ENCODE assay signal across 8 cellular contexts in genomic region chr18:21112140-21112473, GRCh38. TPM values are rescaled to one million over a fixed set of nuclear protein-coding genes. Genes with fewer than 3 reads are reported as not detected.
DNase-seq lines count a peak whose midpoint lies in the region; ATAC-seq, FAIRE-seq and TF ChIP-seq lines count a peak whose summit lies in the region.

No MANE protein-coding gene starts in this region.

- TF ChIP-seq EP300 in gastroesophageal sphincter (IDR thresholded peaks at IDR 0.05) = no peak

- no peaks in the 10 kb centered on the region for H3K36me3 ChIP-seq in gastroesophageal sphincter

- ATAC-seq in gastroesophageal sphincter = peak; percentile 54
- no peak for ATAC-seq in GM19395 (IDR thresholded peaks at IDR 0.05; ENCODE audit: unreplicated experiment)
- ATAC-seq in GM18907 (IDR thresholded peaks at IDR 0.05; ENCODE audit: unreplicated experiment) = no peak

- TF ChIP-seq POLR2A in gastroesophageal sphincter (IDR thresholded peaks at IDR 0.05) (peak in 1 of 2 donors; percentile 65), H54 (IDR thresholded peaks at IDR 0.05; ENCODE audit: low read depth, low read length) (no peak)

- H3K9me3 ChIP-seq in gastroesophageal sphincter = no peaks in the 10 kb centered on the region

- H3K4me3 ChIP-seq in gastroesophageal sphincter (peak overlapping the region; percentile 47 to 89), retinal pigment epithelial cell (ENCODE audit: low read length) (peak overlapping the region; percentile 84)

- H3K27ac ChIP-seq in gastroesophageal sphincter = peak overlapping the region; percentile 71 to 99 (median 97)

- TF ChIP-seq CTCF in gastroesophageal sphincter (IDR thresholded peaks at IDR 0.05) = peak in 1 of 4 experiments; percentile 10
- TF ChIP-seq CTCF in retinal pigment epithelial cell (conservative IDR thresholded peaks at IDR 0.05; ENCODE audit: low read depth, low read length) = no peak

- H3K27me3 ChIP-seq in gastroesophageal sphincter = no peaks in the 10 kb centered on the region

- H3K4me1 ChIP-seq in gastroesophageal sphincter = peaks cover 1 to 31% (median 8%) of the 10 kb centered on the region in 3 donors

- no peak for FAIRE-seq in H54 (lab: Jason Lieb, UNC)

- WGBS in gastroesophageal sphincter (ENCODE audit: low coverage in 1 of 2), 2 donors = 0% methylated on average over 5 of the region's 16 CpGs; no CpG with 5 or more reads in 1 of the 2 donors

- DNase-seq in stimulated activated CD4-positive, alpha-beta T cell treated with anti-CD3 and anti-CD28 coated beads, Interleukin-12 subunit alpha, Interleukin-12 subunit beta, amount 100 ng/mL, for 4 hours = peak; percentile 39
- DNase-seq in stimulated activated CD4-positive, alpha-beta T cell treated with anti-CD3 and anti-CD28 coated beads, Interleukin-2, amount 100 ng/mL, for 48 hours = no peak
- peak; percentile 50 for DNase-seq in activated CD8-positive, alpha-beta memory T cell treated with anti-CD3 and anti-CD28 coated beads, Interleukin-2, amount 50 U/mL, for 4 hours
- DNase-seq in retinal pigment epithelial cell (ENCODE audit: low read depth) (no peak), H54 (ENCODE audit: insufficient read length, low spot score) (no peak)

RNA-seq across cellular contexts. Expression of gene ROCK1, which starts 0.5 kb away (rescaled TPM):
- total RNA-seq in gastroesophageal sphincter = 100 to 1,000 TPM; 130 to 139 (median 133) TPM

Comparison
In these comparisons a context has a peak if more than half of its experiments do, and no peak if none do; other contexts are left out.
1. DNase-seq: peak in stimulated activated CD4-positive, alpha-beta T cell treated with anti-CD3 and anti-CD28 coated beads, Interleukin-12 subunit alpha, Interleukin-12 subunit beta, amount 100 ng/mL, for 4 hours (single experiment) and activated CD8-positive, alpha-beta memory T cell treated with anti-CD3 and anti-CD28 coated beads, Interleukin-2, amount 50 U/mL, for 4 hours (single experiment); none in stimulated activated CD4-positive, alpha-beta T cell treated with anti-CD3 and anti-CD28 coated beads, Interleukin-2, amount 100 ng/mL, for 48 hours (0 of 2), retinal pigment epithelial cell (single experiment) and H54 (single experiment).